In genomic region chr3:152083058-152083457, GRCh38 we compare ENCODE assay signal across 17 cellular contexts.
"Had no signal": no experiment of that assay in that cellular context is flagged by ENCODE, and none has a peak within 500 bp of the region (broad histone marks: within the 10 kb centered on the region; RNA-seq: fewer than 3 reads in every experiment).

No MANE protein-coding gene starts in this region.

- H3K27ac ChIP-seq: colonic mucosa, heart left ventricle, pancreas, stomach had no signal

- H3K4me3 ChIP-seq: colonic mucosa, heart left ventricle, pancreas, stomach had no signal

- H3K9me3 ChIP-seq: colonic mucosa, heart left ventricle, pancreas had no signal

- H3K9me3 Mint-ChIP-seq: activated CD8-positive, alpha-beta T cell treated with anti-CD3 and anti-CD28 coated beads for 36 hours; natural killer cell treated with Interleukin-12 subunit alpha and Interleukin-12 subunit beta and Interleukin-15 and Interleukin-18, amount 100 ng/mL, for 72 hours had no signal

- H3K27me3 Mint-ChIP-seq: activated CD4-positive, alpha-beta T cell treated with anti-CD3 and anti-CD28 coated beads for 36 hours; activated CD8-positive, alpha-beta T cell treated with anti-CD3 and anti-CD28 coated beads for 36 hours; natural killer cell treated with Interleukin-12 subunit alpha and Interleukin-12 subunit beta and Interleukin-15 and Interleukin-18, amount 100 ng/mL, for 72 hours had no signal

- H3K36me3 ChIP-seq: colonic mucosa, heart left ventricle, pancreas, stomach had no signal

- H3K4me1 ChIP-seq: colonic mucosa, pancreas, stomach had no signal

- H3K27me3 ChIP-seq: colonic mucosa, heart left ventricle, pancreas, stomach had no signal

- H3K4me1 Mint-ChIP-seq: activated CD4-positive, alpha-beta T cell treated with anti-CD3 and anti-CD28 coated beads for 36 hours had no signal

- H3K4me3 Mint-ChIP-seq: activated CD4-positive, alpha-beta T cell treated with anti-CD3 and anti-CD28 coated beads for 36 hours; activated CD8-positive, alpha-beta T cell treated with anti-CD3 and anti-CD28 coated beads for 36 hours; activated naive CD4-positive, alpha-beta T cell treated with anti-CD3 and anti-CD28 coated beads for 36 hours; natural killer cell treated with Interleukin-12 subunit alpha and Interleukin-12 subunit beta and Interleukin-15 and Interleukin-18, amount 100 ng/mL, for 72 hours had no signal

- DNase-seq: activated CD4-positive, alpha-beta T cell treated with anti-CD3 and anti-CD28 coated beads for 36 hours; activated CD8-positive, alpha-beta memory T cell treated with anti-CD3 and anti-CD28 coated beads, Interleukin-2, amount 50 U/mL, for 4 hours; activated CD8-positive, alpha-beta T cell treated with anti-CD3 and anti-CD28 coated beads for 36 hours; activated naive CD4-positive, alpha-beta T cell treated with anti-CD3 and anti-CD28 coated beads for 36 hours; caudate nucleus; colonic mucosa; effector CD4-positive, alpha-beta T cell; foreskin melanocyte; heart left ventricle; islet precursor cell; left ventricle myocardium superior; mesenchymal stem cell; pancreas; stimulated activated CD4-positive, alpha-beta T cell treated with anti-CD3 and anti-CD28 coated beads, Interleukin-4, amount 100 ng/mL, for 1 hour; stomach; T-helper 9 cell had no signal

- ATAC-seq: activated CD4-positive, alpha-beta T cell treated with anti-CD3 and anti-CD28 coated beads for 36 hours; activated CD8-positive, alpha-beta T cell treated with anti-CD3 and anti-CD28 coated beads for 36 hours; heart left ventricle; left ventricle myocardium superior; natural killer cell treated with Interleukin-12 subunit alpha and Interleukin-12 subunit beta and Interleukin-15 and Interleukin-18, amount 100 ng/mL, for 72 hours; pancreas had no signal

- H3K36me3 Mint-ChIP-seq: natural killer cell treated with Interleukin-12 subunit alpha and Interleukin-12 subunit beta and Interleukin-15 and Interleukin-18, amount 100 ng/mL, for 72 hours had no signal

- H3K27ac Mint-ChIP-seq: activated CD4-positive, alpha-beta T cell treated with anti-CD3 and anti-CD28 coated beads for 36 hours; activated CD8-positive, alpha-beta T cell treated with anti-CD3 and anti-CD28 coated beads for 36 hours; activated naive CD4-positive, alpha-beta T cell treated with anti-CD3 and anti-CD28 coated beads for 36 hours; natural killer cell treated with Interleukin-12 subunit alpha and Interleukin-12 subunit beta and Interleukin-15 and Interleukin-18, amount 100 ng/mL, for 72 hours had no signal
